ENCODE assay signal across 8 cellular contexts in genomic region chr9:4832786-4833579, GRCh38. TPM values are rescaled to one million over a fixed set of nuclear protein-coding genes. Genes with fewer than 3 reads are reported as not detected.
DNase-seq lines count a peak whose midpoint lies in the region; ATAC-seq, FAIRE-seq and TF ChIP-seq lines count a peak whose summit lies in the region.

No MANE protein-coding gene starts in this region.

- peak overlapping the region in 1 of 2 experiments; percentile 54; a peak in 1 of 4 replicates for H3K9ac ChIP-seq in K562 (ENCODE audit: insufficient read depth in 1 of 2, low read depth in 2 of 2, low read length in 2 of 2)

- H4K20me1 ChIP-seq in K562 (replicated peaks; ENCODE audit: control insufficient read depth, insufficient read depth, low read length): no peaks in the 10 kb centered on the region

- no peaks in the 10 kb centered on the region for H3K9me3 Mint-ChIP-seq in osteocyte (ENCODE audit: unreplicated experiment)

- POLR2A ChIA-PET in K562 (lab: Yijun Ruan, JAX): interaction anchor here (1.3 to 1.5 kb wide), 2 partner anchors 37 to 40 kb away, joined by 3 to 5 read pairs; partner anchors contain the start of gene RCL1

- H3K27me3 ChIP-seq in K562 (ENCODE audit: control insufficient read depth in 2 of 2, insufficient read depth in 2 of 2, low read length in 2 of 2): no peaks in the 10 kb centered on the region

- no peaks in the 10 kb centered on the region for H3K9me3 ChIP-seq in K562 (replicated peaks; ENCODE audit: control insufficient read depth, insufficient read depth, low read depth, low read length)

- CTCF ChIA-PET in K562 (lab: Yijun Ruan, JAX; ENCODE audit: low intra/inter-chr PET ratio): no interaction called here

- H3K27me3 Mint-ChIP-seq in osteocyte (ENCODE audit: unreplicated experiment): no peaks in the 10 kb centered on the region

- DNase-seq in AG09319 (ENCODE audit: extremely low read depth, low read depth) (peak; percentile 66), M059J (ENCODE audit: low read depth) (peak; percentile 100), K562 (ENCODE audit: extremely low read depth in 1 of 4, low spot score in 3 of 4) (peak in 2 of 4 experiments; percentile 53 to 79), osteocyte (ENCODE audit: extremely low spot score, unreplicated experiment) (no peak), NCI-H1436 (lab: John Stamatoyannopoulos, UW) (no peak), NCI-H748 (lab: John Stamatoyannopoulos, UW; ENCODE audit: unreplicated experiment) (no peak), cortex of kidney (lab: John Stamatoyannopoulos, UW) (no peak)

- H3K4me3 Mint-ChIP-seq in osteocyte (ENCODE audit: unreplicated experiment): no peak overlapping the region

- no peak overlapping the region for H3K4me3 ChIP-seq in K562

- TF ChIP-seq CTCF in AG09319 (IDR thresholded peaks at IDR 0.05; ENCODE audit: low read depth, low read length) (no peak), K562 (IDR thresholded peaks at IDR 0.05 in 2 of 3, conservative IDR thresholded peaks at IDR 0.05 in 1 of 3; ENCODE audit: insufficient read depth in 2 of 3, low read depth in 1 of 3, low read length in 3 of 3) (no peak), osteocyte (IDR thresholded peaks at IDR 0.05) (no peak)

- TF ChIP-seq RAD21 in K562 (CRISPR knock-in tag; conservative IDR thresholded peaks at IDR 0.05 in 1 of 2, IDR thresholded peaks at IDR 0.05 in 1 of 2): no peak; a peak in 1 of 4 replicates

- intact Hi-C loops in K562 (cut with micrococcal nuclease): loop anchor here (5.0 kb wide), 1 partner anchor 36 kb away; no protein-coding TSS in a partner anchor

- peak overlapping the region; percentile 65 for H3K27ac Mint-ChIP-seq in osteocyte (ENCODE audit: unreplicated experiment)

- peak; percentile 74; the same call in 1 of the 2 replicates for TF ChIP-seq EP300 in K562 (IDR thresholded peaks at IDR 0.05; ENCODE audit: low read length)

- peak; percentile 64 for ATAC-seq in K562
- ATAC-seq in HG02938 (IDR thresholded peaks at IDR 0.05; ENCODE audit: unreplicated experiment): no peak

- H3K27ac ChIP-seq in K562 (ENCODE audit: extremely low read depth, low read depth, low read length): peak overlapping the region; percentile 92

- peaks cover 55% of the 10 kb centered on the region for H3K4me1 Mint-ChIP-seq in osteocyte (ENCODE audit: unreplicated experiment)

- peaks cover 9 to 80% of the 10 kb centered on the region in 2 experiments for H3K4me1 ChIP-seq in K562 (replicated peaks in 1 of 2; ENCODE audit: control insufficient read depth in 2 of 2, insufficient read depth in 2 of 2, low read length in 2 of 2)

- in situ Hi-C loops in K562 (cut with MboI): no loop called here

- peak; percentile 90 for FAIRE-seq in K562 (lab: Jason Lieb, UNC)

- H3K36me3 Mint-ChIP-seq in osteocyte (ENCODE audit: unreplicated experiment): peaks cover 8% of the 10 kb centered on the region

- no peak for TF ChIP-seq POLR2A in K562 (conservative IDR thresholded peaks at IDR 0.05)

- no peak overlapping the region for H2AFZ ChIP-seq in K562 (ENCODE audit: low read depth, low read length)

- peaks cover 2% of the 10 kb centered on the region for H3K9me1 ChIP-seq in K562 (ENCODE audit: control insufficient read depth, insufficient read depth, low read length)

- 48% methylated on average over 7 of the region's 7 CpGs for WGBS in K562 (ENCODE audit: insufficient coverage, low coverage, missing lambda C conversion rate)

- peaks cover 86% of the 10 kb centered on the region for H3K36me3 ChIP-seq in K562 (ENCODE audit: control insufficient read depth, insufficient read depth, low read length)

- H3K4me2 ChIP-seq in K562 (ENCODE audit: insufficient read depth, low read length): no peak overlapping the region; the same call in 1 of the 2 replicates

- H3K79me2 ChIP-seq in K562 (ENCODE audit: control insufficient read depth, insufficient read depth, low read length): peaks cover 98% of the 10 kb centered on the region

- BruUV-seq in K562 (replicated peaks; lab: Mats Ljungman, UMichigan): no TSS peak

TF ChIP-seq in K562, 482 proteins besides CTCF, POLR2A, EP300 and RAD21 (continues in another document):
- TF ChIP-seq ZNF316 (IDR thresholded peaks at IDR 0.05): peak; percentile 42
- TF ChIP-seq TAL1 (IDR thresholded peaks at IDR 0.05): peak; percentile 49
- peak; percentile 44 for TF ChIP-seq MEIS2 (IDR thresholded peaks at IDR 0.05; ENCODE audit: partially characterized antibody)
- TF ChIP-seq PYGO2 (tag; IDR thresholded peaks at IDR 0.05): no peak
- 0 out of 2 replicates have a peak, but pooled peaks have one; percentile 41 for TF ChIP-seq POLR2H (tag; IDR thresholded peaks at IDR 0.05; ENCODE audit: low read depth)
- no peak for TF ChIP-seq CTBP1 (IDR thresholded peaks at IDR 0.05; ENCODE audit: borderline replicate concordance)
- no peak for TF ChIP-seq MCM7 (IDR thresholded peaks at IDR 0.05)
- peak; percentile 93 for TF ChIP-seq SOX6 (IDR thresholded peaks at IDR 0.05)
- TF ChIP-seq ATF1 (CRISPR knock-in tag; IDR thresholded peaks at IDR 0.05): no peak
- peak; percentile 9; the same call in 1 of the 2 replicates for TF ChIP-seq ATF1 (tag; IDR thresholded peaks at IDR 0.05)
- 0 out of 4 replicates have a peak, but pooled peaks of 1 of the 2 experiments have one; percentile 28 for TF ChIP-seq MAZ (CRISPR knock-in tag; conservative IDR thresholded peaks at IDR 0.05 in 1 of 2, IDR thresholded peaks at IDR 0.05 in 1 of 2)
- TF ChIP-seq C11orf30 (IDR thresholded peaks at IDR 0.05; ENCODE audit: low read depth): peak; percentile 61
- TF ChIP-seq, protein P1, sequence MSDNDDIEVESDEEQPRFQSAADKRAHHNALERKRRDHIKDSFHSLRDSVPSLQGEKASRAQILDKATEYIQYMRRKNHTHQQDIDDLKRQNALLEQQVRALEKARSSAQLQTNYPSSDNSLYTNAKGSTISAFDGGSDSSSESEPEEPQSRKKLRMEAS (CRISPR knock-in tag; IDR thresholded peaks at IDR 0.05): no peak
- peak; percentile 71 for TF ChIP-seq FOXM1 (IDR thresholded peaks at IDR 0.05; ENCODE audit: low read depth)
- TF ChIP-seq FOXM1 (CRISPR knock-in tag; IDR thresholded peaks at IDR 0.05; ENCODE audit: low read depth): no peak
- TF ChIP-seq, protein P2, sequence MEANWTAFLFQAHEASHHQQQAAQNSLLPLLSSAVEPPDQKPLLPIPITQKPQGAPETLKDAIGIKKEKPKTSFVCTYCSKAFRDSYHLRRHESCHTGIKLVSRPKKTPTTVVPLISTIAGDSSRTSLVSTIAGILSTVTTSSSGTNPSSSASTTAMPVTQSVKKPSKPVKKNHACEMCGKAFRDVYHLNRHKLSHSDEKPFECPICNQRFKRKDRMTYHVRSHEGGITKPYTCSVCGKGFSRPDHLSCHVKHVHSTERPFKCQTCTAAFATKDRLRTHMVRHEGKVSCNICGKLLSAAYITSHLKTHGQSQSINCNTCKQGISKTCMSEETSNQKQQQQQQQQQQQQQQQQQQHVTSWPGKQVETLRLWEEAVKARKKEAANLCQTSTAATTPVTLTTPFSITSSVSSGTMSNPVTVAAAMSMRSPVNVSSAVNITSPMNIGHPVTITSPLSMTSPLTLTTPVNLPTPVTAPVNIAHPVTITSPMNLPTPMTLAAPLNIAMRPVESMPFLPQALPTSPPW (CRISPR knock-in tag; IDR thresholded peaks at IDR 0.05): 0 out of 2 replicates have a peak, but pooled peaks have one; percentile 20
- TF ChIP-seq JUNB (CRISPR knock-in tag; conservative IDR thresholded peaks at IDR 0.05): 0 out of 2 replicates have a peak, but pooled peaks have one; percentile 15
- TF ChIP-seq MTA1 (IDR thresholded peaks at IDR 0.05; ENCODE audit: borderline replicate concordance): 0 out of 2 replicates have a peak, but pooled peaks have one; percentile 35
- peak; percentile 86 for TF ChIP-seq JUN (IDR thresholded peaks at IDR 0.05; ENCODE audit: borderline replicate concordance, low read depth, low read length)
- TF ChIP-seq JUN (CRISPR knock-in tag; IDR thresholded peaks at IDR 0.05; ENCODE audit: borderline replicate concordance): no peak
- TF ChIP-seq LCOR (CRISPR knock-in tag; IDR thresholded peaks at IDR 0.05): 0 out of 2 replicates have a peak, but pooled peaks have one; percentile 31
- 0 out of 2 replicates have a peak, but pooled peaks have one; percentile 25 for TF ChIP-seq HDAC2 (IDR thresholded peaks at IDR 0.05)
- 0 out of 2 replicates have a peak, but pooled peaks have one; percentile 39 for TF ChIP-seq CREM (IDR thresholded peaks at IDR 0.05; ENCODE audit: low read depth)

RNA-seq across cellular contexts. Expression of gene RCL1, which starts 40.2 kb away (rescaled TPM):
- 14.7 and 15.4 TPM in 2 replicates for total RNA-seq in M059J (2014; rRNA removed; shearing (Covaris generic))
- 60.6 and 89.3 TPM in 2 replicates for total RNA-seq in K562 (2011; cell fraction: chromatin; rRNA removed; ENCODE audit: low replicate concordance)
- 32.9 and 33.2 TPM in 2 replicates for total RNA-seq in K562 (2011; cell fraction: nucleolus; rRNA removed)
- 50.7 and 56.7 TPM in 2 replicates for total RNA-seq in K562 (2011; cell fraction: nucleoplasm; rRNA removed)
- total RNA-seq in K562 (2014; rRNA removed): 47.4 and 53.9 TPM in 2 replicates
- 35.7 and 37.7 TPM in 2 replicates for total RNA-seq in K562 (2014; rRNA removed; fragmentation: Illumina TruSeq; extraction: Trizol)
- 38.2 and 38.6 TPM in 2 replicates for total RNA-seq in K562 (2015; rRNA removed; fragmentation: Illumina TruSeq; extraction: Trizol)
- total RNA-seq in K562 (2021): 46.4 and 47.5 TPM in 2 replicates
- polyA plus RNA-seq in K562 (2011; rRNA removed): 24.0 and 40.9 TPM in 2 replicates
- 32.2 and 52.1 TPM in 2 replicates for polyA plus RNA-seq in K562 (2011; cell fraction: cytosol; rRNA removed)
- 45.1 and 54.2 TPM in 2 replicates for polyA plus RNA-seq in K562 (2011; cell fraction: nucleus; rRNA removed)
- polyA plus RNA-seq in K562 (2012): 32.1 and 45.8 TPM in 2 replicates
- 61.6 and 67.7 TPM in 2 replicates for polyA plus RNA-seq in K562 (2014; fragmentation: Illumina TruSeq; extraction: Trizol)
- 10 to 100 TPM; 36.9 to 46.1 TPM for polyA plus RNA-seq in K562 (2014; fragmentation: Nextera tagmentation; extraction: Ambion mirVana)
- 34.3 and 37.4 TPM in 2 replicates for polyA plus RNA-seq in K562 (2014; rRNA removed)
- 37.0 and 57.9 TPM in 2 replicates for polyA minus RNA-seq in K562 (2011; rRNA and poly(A)+ RNA removed)
- 28.0 and 32.1 TPM in 2 replicates for polyA minus RNA-seq in K562 (2011; cell fraction: cytosol; rRNA and poly(A)+ RNA removed)
- polyA minus RNA-seq in K562 (2011; cell fraction: nucleus; rRNA and poly(A)+ RNA removed): 52.6 and 116 TPM in 2 replicates
- 13.0 and 13.4 TPM in 2 replicates for total RNA-seq in osteocyte

Comparison
In these comparisons a context has a peak if more than half of its experiments do, and no peak if none do; other contexts are left out.
1. DNase-seq: peak in AG09319 (single experiment) and M059J (single experiment); none in osteocyte (single experiment), NCI-H1436 (single experiment), NCI-H748 (single experiment) and cortex of kidney (single experiment).